Comparison of ENCODE assay signal across 8 cellular contexts in genomic region chr1:89363196-89363595, GRCh38. TPM values are rescaled to one million over a fixed set of nuclear protein-coding genes. Genes with fewer than 3 reads are reported as not detected.
DNase-seq lines count a peak whose midpoint lies in the region; ATAC-seq lines count a peak whose summit lies in the region.

No MANE protein-coding gene starts in this region.

- peaks cover 2% of the 10 kb centered on the region for H3K36me3 Mint-ChIP-seq in activated naive CD4-positive, alpha-beta T cell treated with anti-CD3 and anti-CD28 coated beads, Interleukin-2, amount 10 ng/mL, durations not matched to agents 7 days and 5 days
- no peaks in the 10 kb centered on the region for H3K36me3 Mint-ChIP-seq in activated CD4-positive, alpha-beta memory T cell treated with anti-CD3 and anti-CD28 coated beads for 36 hours
- H3K36me3 Mint-ChIP-seq in stimulated activated naive CD8-positive, alpha-beta T cell treated with anti-CD3 and anti-CD28 coated beads, Interleukin-15, Interleukin-2, amounts not matched to agents 100 ng/mL and 50 ng/mL, for 24 hours (ENCODE audit: low read depth): no peaks in the 10 kb centered on the region

- DNase-seq in activated naive CD4-positive, alpha-beta T cell treated with anti-CD3 and anti-CD28 coated beads, Interleukin-2, amount 10 ng/mL, durations not matched to agents 7 days and 5 days: peak; percentile 26
- DNase-seq in activated naive CD4-positive, alpha-beta T cell (lab: John Stamatoyannopoulos, UW): no peak
- peak; percentile 20 for DNase-seq in activated CD4-positive, alpha-beta memory T cell treated with anti-CD3 and anti-CD28 coated beads for 36 hours
- no peak for DNase-seq in activated CD4-positive, CD25-positive, alpha-beta regulatory T cell (lab: John Stamatoyannopoulos, UW)
- DNase-seq in stimulated activated CD4-positive, alpha-beta T cell treated with anti-CD3 and anti-CD28 coated beads, Interleukin-4, amount 100 ng/mL, for 4 hours: no peak

- intact Hi-C loops in activated CD4-positive, alpha-beta memory T cell treated with anti-CD3 and anti-CD28 coated beads for 36 hours (cut with micrococcal nuclease): loop anchor here (1.0 to 2.0 kb wide), 4 partner anchors 62 to 365 kb away; no protein-coding TSS in a partner anchor

- H3K27ac Mint-ChIP-seq in activated naive CD4-positive, alpha-beta T cell treated with anti-CD3 and anti-CD28 coated beads, Interleukin-2, amount 10 ng/mL, durations not matched to agents 7 days and 5 days: peak overlapping the region; percentile 77
- H3K27ac Mint-ChIP-seq in activated CD4-positive, alpha-beta memory T cell treated with anti-CD3 and anti-CD28 coated beads for 36 hours: no peak overlapping the region
- H3K27ac Mint-ChIP-seq in stimulated activated naive CD8-positive, alpha-beta T cell treated with anti-CD3 and anti-CD28 coated beads, Interleukin-15, Interleukin-2, amounts not matched to agents 100 ng/mL and 50 ng/mL, for 24 hours: peak overlapping the region; percentile 58

- peak overlapping the region; percentile 14 for H3K4me3 Mint-ChIP-seq in activated naive CD4-positive, alpha-beta T cell treated with anti-CD3 and anti-CD28 coated beads, Interleukin-2, amount 10 ng/mL, durations not matched to agents 7 days and 5 days
- no peak overlapping the region for H3K4me3 Mint-ChIP-seq in activated CD4-positive, alpha-beta memory T cell treated with anti-CD3 and anti-CD28 coated beads for 36 hours
- peak overlapping the region; percentile 39 for H3K4me3 Mint-ChIP-seq in stimulated activated naive CD8-positive, alpha-beta T cell treated with anti-CD3 and anti-CD28 coated beads, Interleukin-15, Interleukin-2, amounts not matched to agents 100 ng/mL and 50 ng/mL, for 24 hours

- CTCF ChIA-PET in activated naive CD4-positive, alpha-beta T cell treated with anti-CD3 and anti-CD28 coated beads, Interleukin-2, amount 10 ng/mL, durations not matched to agents 7 days and 5 days (lab: Charles Lee): interaction anchor here (1.0 to 3.0 kb wide), 9 partner anchors 13 to 390 kb away, joined by 3 to 14 read pairs (median 4); partner anchors contain the start of gene GBP5
- CTCF ChIA-PET in activated CD4-positive, alpha-beta memory T cell treated with anti-CD3 and anti-CD28 coated beads for 36 hours (lab: Charles Lee): interaction anchor here (0.6 to 2.2 kb wide), 10 partner anchors 52 to 422 kb away, joined by 3 to 7 read pairs (median 4); no protein-coding TSS in a partner anchor

- POLR2A ChIA-PET in activated CD4-positive, alpha-beta memory T cell treated with anti-CD3 and anti-CD28 coated beads for 36 hours (lab: Charles Lee): interaction anchor here (1.0 to 1.5 kb wide), 5 partner anchors 88 to 236 kb away, joined by 3 to 7 read pairs (median 4); partner anchors contain the start of gene GBP4

- no peaks in the 10 kb centered on the region for H3K27me3 Mint-ChIP-seq in activated naive CD4-positive, alpha-beta T cell treated with anti-CD3 and anti-CD28 coated beads, Interleukin-2, amount 10 ng/mL, durations not matched to agents 7 days and 5 days
- no peaks in the 10 kb centered on the region for H3K27me3 Mint-ChIP-seq in activated CD4-positive, alpha-beta memory T cell treated with anti-CD3 and anti-CD28 coated beads for 36 hours
- peaks cover 7% of the 10 kb centered on the region for H3K27me3 Mint-ChIP-seq in stimulated activated naive CD8-positive, alpha-beta T cell treated with anti-CD3 and anti-CD28 coated beads, Interleukin-15, Interleukin-2, amounts not matched to agents 100 ng/mL and 50 ng/mL, for 24 hours

- peak; percentile 90 for ATAC-seq in HG02884 (IDR thresholded peaks at IDR 0.05; ENCODE audit: unreplicated experiment)
- no peak for ATAC-seq in HG02970 (IDR thresholded peaks at IDR 0.05; ENCODE audit: low FRiP score, unreplicated experiment)

- no peaks in the 10 kb centered on the region for H3K9me3 Mint-ChIP-seq in activated naive CD4-positive, alpha-beta T cell treated with anti-CD3 and anti-CD28 coated beads, Interleukin-2, amount 10 ng/mL, durations not matched to agents 7 days and 5 days
- no peaks in the 10 kb centered on the region for H3K9me3 Mint-ChIP-seq in activated CD4-positive, alpha-beta memory T cell treated with anti-CD3 and anti-CD28 coated beads for 36 hours
- H3K9me3 Mint-ChIP-seq in stimulated activated naive CD8-positive, alpha-beta T cell treated with anti-CD3 and anti-CD28 coated beads, Interleukin-15, Interleukin-2, amounts not matched to agents 100 ng/mL and 50 ng/mL, for 24 hours: no peaks in the 10 kb centered on the region

- peaks cover 30% of the 10 kb centered on the region for H3K4me1 Mint-ChIP-seq in activated naive CD4-positive, alpha-beta T cell treated with anti-CD3 and anti-CD28 coated beads, Interleukin-2, amount 10 ng/mL, durations not matched to agents 7 days and 5 days
- H3K4me1 Mint-ChIP-seq in activated CD4-positive, alpha-beta memory T cell treated with anti-CD3 and anti-CD28 coated beads for 36 hours (ENCODE audit: low read depth): peaks cover 22% of the 10 kb centered on the region
- H3K4me1 Mint-ChIP-seq in stimulated activated naive CD8-positive, alpha-beta T cell treated with anti-CD3 and anti-CD28 coated beads, Interleukin-15, Interleukin-2, amounts not matched to agents 100 ng/mL and 50 ng/mL, for 24 hours (ENCODE audit: low read depth): peaks cover 17% of the 10 kb centered on the region

RNA-seq across cellular contexts. Expression of gene GBP6, which starts 0.7 kb away (rescaled TPM):
- total RNA-seq in activated CD4-positive, alpha-beta memory T cell treated with anti-CD3 and anti-CD28 coated beads for 36 hours: under 1 TPM; 0.73 to 0.81 TPM

Comparison
In these comparisons a context has a peak if more than half of its experiments do, and no peak if none do; other contexts are left out.
1. DNase-seq: peak in activated naive CD4-positive, alpha-beta T cell treated with anti-CD3 and anti-CD28 coated beads, Interleukin-2, amount 10 ng/mL, durations not matched to agents 7 days and 5 days (single experiment) and activated CD4-positive, alpha-beta memory T cell treated with anti-CD3 and anti-CD28 coated beads for 36 hours (single experiment); none in activated naive CD4-positive, alpha-beta T cell (0 of 4), activated CD4-positive, CD25-positive, alpha-beta regulatory T cell (0 of 4) and stimulated activated CD4-positive, alpha-beta T cell treated with anti-CD3 and anti-CD28 coated beads, Interleukin-4, amount 100 ng/mL, for 4 hours (0 of 2).